ENCODE assay signal across 21 cellular contexts in the genomic region with DNA sequence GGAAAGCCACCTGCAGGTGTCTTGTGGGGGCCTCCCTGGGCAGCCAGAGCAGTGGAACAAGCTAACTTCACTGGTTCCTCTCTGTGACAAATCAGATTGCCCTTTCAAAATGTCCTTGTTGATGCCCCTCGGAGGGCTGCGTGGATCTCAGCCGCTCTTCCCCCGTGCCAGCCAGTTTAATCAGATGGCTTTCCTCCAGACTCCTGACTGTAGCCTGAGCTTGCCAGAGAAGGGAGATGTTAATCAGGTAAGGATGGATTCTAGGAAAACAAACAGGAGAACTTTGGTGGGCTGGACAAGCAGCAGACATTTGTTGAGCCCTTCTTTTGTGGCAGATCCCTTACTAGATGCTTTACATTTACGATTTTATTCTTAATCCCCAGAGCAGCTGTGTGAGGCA.
"Had no signal": no experiment of that assay in that cellular context is flagged by ENCODE, and none has a peak within 500 bp of the region (broad histone marks: within the 10 kb centered on the region; RNA-seq: fewer than 3 reads in every experiment).

No MANE protein-coding gene starts in this region.

- H3K9me3 ChIP-seq: lower lobe of right lung, ovary, psoas muscle, sigmoid colon, spleen, testis, tibial artery had no signal

- H3K27me3 ChIP-seq: ovary, testis had no signal

- DNase-seq: effector CD4-positive, alpha-beta T cell; immature natural killer cell; left ventricle myocardium superior; lower lobe of right lung; natural killer cell; occipital lobe; ovary; posterior cingulate gyrus; psoas muscle; right cardiac atrium; sigmoid colon; spleen; stimulated activated CD4-positive, alpha-beta T cell treated with anti-CD3 and anti-CD28 coated beads, Interleukin-4, amount 100 ng/mL, for 4 hours; stimulated activated naive CD8-positive, alpha-beta T cell treated with anti-CD3 and anti-CD28 coated beads, Interleukin-15, Interleukin-2, amounts not matched to agents 100 U/mL and 50 U/mL, for 24 hours; substantia nigra; testis; tibial artery had no signal

- H3K4me3 Mint-ChIP-seq: immature natural killer cell; natural killer cell; stimulated activated memory B cell treated with anti-CD40 and anti-IgM and Interleukin-4, amounts not matched to agents 10 μg/mL and 1 μg/mL and 100 μg/mL, for 72 hours; type B pancreatic cell had no signal

- H3K27ac Mint-ChIP-seq: immature natural killer cell; natural killer cell; stimulated activated memory B cell treated with anti-CD40 and anti-IgM and Interleukin-4, amounts not matched to agents 10 μg/mL and 1 μg/mL and 100 μg/mL, for 72 hours; type B pancreatic cell had no signal

- H3K36me3 Mint-ChIP-seq: immature natural killer cell; natural killer cell; stimulated activated memory B cell treated with anti-CD40 and anti-IgM and Interleukin-4, amounts not matched to agents 10 μg/mL and 1 μg/mL and 100 μg/mL, for 72 hours; type B pancreatic cell had no signal

- H3K27ac ChIP-seq: lower lobe of right lung, ovary, psoas muscle, sigmoid colon, spleen, testis, tibial artery had no signal

- ATAC-seq: left ventricle myocardium superior; lower lobe of right lung; natural killer cell; psoas muscle; right cardiac atrium; stimulated activated memory B cell treated with anti-CD40 and anti-IgM and Interleukin-4, amounts not matched to agents 10 μg/mL and 1 μg/mL and 100 μg/mL, for 72 hours; stimulated activated naive CD8-positive, alpha-beta T cell treated with anti-CD3 and anti-CD28 coated beads, Interleukin-15, Interleukin-2, amounts not matched to agents 100 U/mL and 50 U/mL, for 24 hours had no signal

- H3K36me3 ChIP-seq: lower lobe of right lung, ovary, sigmoid colon, spleen, tibial artery had no signal

- FAIRE-seq: frontal cortex, keratinocyte had no signal

- H3K9me3 Mint-ChIP-seq: natural killer cell; stimulated activated memory B cell treated with anti-CD40 and anti-IgM and Interleukin-4, amounts not matched to agents 10 μg/mL and 1 μg/mL and 100 μg/mL, for 72 hours; type B pancreatic cell had no signal

- H3K4me3 ChIP-seq: lower lobe of right lung, ovary, psoas muscle, sigmoid colon, spleen, testis, tibial artery had no signal

- H3K4me1 Mint-ChIP-seq: natural killer cell; stimulated activated memory B cell treated with anti-CD40 and anti-IgM and Interleukin-4, amounts not matched to agents 10 μg/mL and 1 μg/mL and 100 μg/mL, for 72 hours had no signal
